In the genomic region with DNA sequence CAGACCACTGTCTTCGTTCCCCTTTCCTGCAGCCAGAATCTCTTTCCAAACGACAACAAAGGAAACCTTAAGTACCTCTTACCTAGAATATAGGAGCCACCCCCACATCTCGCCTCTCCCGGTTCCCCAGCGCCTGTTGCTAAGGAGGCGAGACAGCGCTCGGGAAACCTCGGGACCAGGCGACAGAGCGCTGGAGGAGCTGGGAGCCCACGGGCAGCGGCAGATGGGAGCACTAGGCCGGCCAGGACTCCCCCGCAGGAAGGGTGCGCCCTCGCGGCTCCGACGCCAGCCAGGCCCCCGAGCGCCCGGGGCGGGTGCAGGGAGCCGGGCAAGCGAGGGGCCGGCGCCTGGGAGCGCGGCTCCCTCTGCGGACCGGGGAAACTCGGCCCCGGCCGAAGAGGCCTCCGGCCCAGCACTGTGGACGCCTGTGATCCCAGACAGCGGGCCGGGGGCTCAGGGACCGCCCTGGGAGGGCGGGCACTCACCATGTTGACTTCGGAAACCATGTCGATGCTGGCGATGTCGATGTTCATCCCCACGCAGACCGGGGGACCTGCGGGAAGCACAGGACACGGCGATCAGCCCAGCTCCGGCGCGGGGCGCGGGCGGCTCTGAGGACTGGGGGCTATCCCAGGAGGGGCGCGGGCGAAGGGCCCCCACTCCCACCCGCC, we compare ENCODE assay signal across 9 cellular contexts. TPM values are rescaled to one million over a fixed set of nuclear protein-coding genes. Genes with fewer than 3 reads are reported as not detected.
DNase-seq lines count a peak whose midpoint lies in the region; FAIRE-seq and TF ChIP-seq lines count a peak whose summit lies in the region.
"Had no signal": no experiment of that assay in that cellular context is flagged by ENCODE, and none has a peak within 500 bp of the region (broad histone marks: within the 10 kb centered on the region; RNA-seq: fewer than 3 reads in every experiment).

No MANE protein-coding gene starts in this region.

- no peak for FAIRE-seq in H54 (lab: Jason Lieb, UNC)
- FAIRE-seq: bronchial epithelial cell had no signal

- TF ChIP-seq POLR2A in H54 (IDR thresholded peaks at IDR 0.05; ENCODE audit: low read depth, low read length) = no peak

- TF ChIP-seq CTCF in cardiac muscle cell (IDR thresholded peaks at IDR 0.05; ENCODE audit: low read depth, low read length) (no peak), GM20000 (IDR thresholded peaks at IDR 0.05; ENCODE audit: extremely low read depth, missing control alignments) (no peak)

- no peak overlapping the region for H3K27ac ChIP-seq in cardiac muscle cell

- peak overlapping the region; percentile 40 for H3K4me3 ChIP-seq in cardiac muscle cell

- no peaks in the 10 kb centered on the region for H3K9me3 ChIP-seq in cardiac muscle cell (ENCODE audit: low read depth)

- H3K27me3 ChIP-seq in cardiac muscle cell = peaks cover 53% of the 10 kb centered on the region

- no peaks in the 10 kb centered on the region for H3K36me3 ChIP-seq in cardiac muscle cell

- no peaks in the 10 kb centered on the region for H3K4me1 ChIP-seq in cardiac muscle cell (ENCODE audit: low read depth)

- DNase-seq in Daoy (ENCODE audit: low read depth) (peak; percentile 61), NCI-H774 (lab: John Stamatoyannopoulos, UW) (peak; percentile 13), cardiac muscle cell (ENCODE audit: low read depth in 1 of 2, low spot score in 1 of 2) (peak in 1 of 2 donors; percentile 7), posterior cingulate gyrus (peak in 9 of 10 donors; percentile 21 to 92 (median 46)), germinal center (ENCODE audit: low spot score) (no peak), H54 (ENCODE audit: insufficient read length, low spot score) (no peak), dedifferentiated amniotic fluid mesenchymal stem cell (ENCODE audit: extremely low spot score) (no peak), GM20000 (ENCODE audit: low spot score) (no peak)

- intact Hi-C loops in posterior cingulate gyrus (cut with DNase I) = loop anchor here (10.0 kb wide), 1 partner anchor 107 kb away; no protein-coding TSS in a partner anchor

RNA-seq across cellular contexts. Expression of gene GABRB3, which starts 0.8 kb away (rescaled TPM):
- 3.3 and 6.6 TPM in 2 replicates for total RNA-seq in Daoy (2014; rRNA removed; shearing (Covaris generic))
- 1.5 and 3.0 TPM in 2 replicates for total RNA-seq in cardiac muscle cell
- polyA plus RNA-seq in cardiac muscle cell = 1.2 and 3.1 TPM in 2 replicates

Comparison
In these comparisons a context has a peak if more than half of its experiments do, and no peak if none do; other contexts are left out.
1. DNase-seq: peak in Daoy (single experiment), NCI-H774 (single experiment) and posterior cingulate gyrus (9 of 10); none in germinal center (single experiment), H54 (single experiment), dedifferentiated amniotic fluid mesenchymal stem cell (single experiment) and GM20000 (single experiment).